ENCODE assay signal across 12 cellular contexts in the genomic region with DNA sequence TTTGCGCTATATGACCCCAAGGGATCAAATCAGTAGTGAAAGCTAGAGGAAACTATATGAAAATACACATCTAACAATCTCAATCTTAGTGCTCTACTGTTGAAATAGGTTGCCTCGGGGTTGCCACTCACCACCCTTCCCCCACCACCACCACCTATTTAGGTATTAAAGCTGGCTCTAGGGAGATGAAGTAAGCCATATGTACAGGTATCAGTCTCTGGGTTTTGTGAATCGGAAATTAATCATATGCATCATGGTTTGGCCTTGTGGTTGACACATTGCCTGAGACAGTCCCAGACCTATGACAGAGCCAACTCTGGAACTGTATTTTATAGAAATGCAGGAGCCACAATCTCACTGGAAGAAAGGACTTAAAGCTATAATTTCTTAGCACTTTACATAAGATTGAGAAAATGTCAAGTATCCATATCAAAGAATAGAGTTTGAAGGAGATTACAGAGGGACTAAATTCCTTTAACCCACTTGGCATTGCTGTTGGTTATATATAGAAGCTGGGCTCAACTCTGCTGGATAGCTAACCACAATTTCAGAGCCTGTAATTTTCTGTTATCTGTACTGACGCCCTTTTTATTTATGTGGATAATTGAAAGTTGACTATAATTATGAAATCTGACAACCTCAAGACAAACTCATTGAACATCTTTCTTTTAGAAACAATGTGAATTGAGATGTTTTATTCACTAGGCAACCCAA. TPM values are rescaled to one million over a fixed set of nuclear protein-coding genes. Genes with fewer than 3 reads are reported as not detected.
DNase-seq lines count a peak whose midpoint lies in the region; ATAC-seq and TF ChIP-seq lines count a peak whose summit lies in the region.
"Had no signal": no experiment of that assay in that cellular context is flagged by ENCODE, and none has a peak within 500 bp of the region (broad histone marks: within the 10 kb centered on the region; RNA-seq: fewer than 3 reads in every experiment).

No MANE protein-coding gene starts in this region.

- H3K27ac ChIP-seq in DOHH2 (ENCODE audit: low read depth, low read length) (peak overlapping the region; percentile 92), stomach (no peak overlapping the region), prostate gland (no peak overlapping the region)
- H3K27ac ChIP-seq: coronary artery had no signal

- no peaks in the 10 kb centered on the region for H3K36me3 ChIP-seq in DOHH2 (ENCODE audit: control insufficient read depth, low read length)
- H3K36me3 ChIP-seq in stomach: no peaks in the 10 kb centered on the region
- no peaks in the 10 kb centered on the region for H3K36me3 ChIP-seq in prostate gland

- ATAC-seq in GM21367 (IDR thresholded peaks at IDR 0.05; ENCODE audit: unreplicated experiment) (peak; percentile 29), HG03354 (IDR thresholded peaks at IDR 0.05; ENCODE audit: poor library complexity, severe bottlenecking, unreplicated experiment) (peak; percentile 49)
- ATAC-seq: activated T-cell treated with anti-CD3 and anti-CD28 coated beads, Interleukin-2, amount 50 U/mL, for 4 hours had no signal

- H3K9me2 ChIP-seq in DOHH2 (replicated peaks; ENCODE audit: control insufficient read depth, low read length): no peaks in the 10 kb centered on the region

- DNase-seq in fibroblast of the aortic adventitia (ENCODE audit: low read depth) (peak; percentile 45), NCI-H2196 treated with DMSO at 0.1 percent for 48 hours (lab: John Stamatoyannopoulos, UW; ENCODE audit: unreplicated experiment) (no peak), stomach (no peak), ureter (ENCODE audit: low spot score) (no peak), prostate gland (ENCODE audit: low spot score) (no peak)
- DNase-seq: activated T-cell treated with anti-CD3 and anti-CD28 coated beads, Interleukin-2, amount 50 U/mL, for 4 hours; C1 segment of cervical spinal cord; stimulated activated naive CD4-positive, alpha-beta T cell had no signal

- TF ChIP-seq POLR2A in stomach (IDR thresholded peaks at IDR 0.05): no peak
- TF ChIP-seq POLR2A in prostate gland (IDR thresholded peaks at IDR 0.05): no peak

- 68 to 82% (median 77%) methylated on average over 4 of the region's 4 CpGs for WGBS in stomach, 5 donors
- WGBS in prostate gland: 79% methylated on average over 4 of the region's 4 CpGs

- peak overlapping the region; percentile 92 for H3K4me2 ChIP-seq in DOHH2 (ENCODE audit: low read length)

- peaks cover 28% of the 10 kb centered on the region for H3F3A ChIP-seq in DOHH2 (ENCODE audit: control insufficient read depth, insufficient read depth)

- TF ChIP-seq CTCF in DOHH2 (IDR thresholded peaks at IDR 0.05; ENCODE audit: low read depth, low read length, poor library complexity, severe bottlenecking) (no peak), fibroblast of the aortic adventitia (IDR thresholded peaks at IDR 0.05; ENCODE audit: insufficient read depth, low read length) (no peak), stomach (IDR thresholded peaks at IDR 0.05) (no peak), prostate gland (IDR thresholded peaks at IDR 0.05) (no peak)

- no peaks in the 10 kb centered on the region for H3K27me3 ChIP-seq in DOHH2 (ENCODE audit: control insufficient read depth, low read length)
- no peaks in the 10 kb centered on the region for H3K27me3 ChIP-seq in stomach
- H3K27me3 ChIP-seq in prostate gland (replicated peaks; ENCODE audit: insufficient read depth): no peaks in the 10 kb centered on the region

- H3K4me3 ChIP-seq in DOHH2 (ENCODE audit: low read length) (peak overlapping the region; percentile 19), fibroblast of the aortic adventitia (ENCODE audit: low read depth, low read length) (no peak overlapping the region), stomach (no peak overlapping the region), prostate gland (no peak overlapping the region)
- H3K4me3 ChIP-seq: coronary artery had no signal

- H4K20me1 ChIP-seq in DOHH2 (ENCODE audit: control insufficient read depth, insufficient read depth, low read depth, low read length): no peaks in the 10 kb centered on the region

- H3K9me3 ChIP-seq in DOHH2 (ENCODE audit: control insufficient read depth, insufficient read depth, low read length) (no peaks in the 10 kb centered on the region), stomach (no peaks in the 10 kb centered on the region), prostate gland (no peaks in the 10 kb centered on the region)

- TF ChIP-seq EP300 in stomach (IDR thresholded peaks at IDR 0.05): no peak

- no peaks in the 10 kb centered on the region for H3K79me2 ChIP-seq in DOHH2 (ENCODE audit: control insufficient read depth, low read length)

- intact Hi-C loops in stomach (cut with DNase I; ENCODE audit: low total_unique reads): no loop called here
- intact Hi-C loops in prostate gland (cut with DNase I): no loop called here

- peaks cover 75% of the 10 kb centered on the region for H3K4me1 ChIP-seq in DOHH2 (ENCODE audit: control insufficient read depth, low read length)
- H3K4me1 ChIP-seq in stomach: no peaks in the 10 kb centered on the region
- H3K4me1 ChIP-seq in prostate gland (replicated peaks): no peaks in the 10 kb centered on the region

RNA-seq across cellular contexts. Expression of gene BMP2K, which starts 26.7 kb away (rescaled TPM):
- 28.4 and 85.1 TPM in 2 replicates for total RNA-seq in fibroblast of the aortic adventitia (ENCODE audit: low replicate concordance)
- 10 to 100 TPM in 4 of 5 donors, 1 to 10 TPM in 1; 7.6 to 68.7 (median 29.1) TPM for total RNA-seq in stomach
- 1 to 10 TPM; 4.7 to 5.3 (median 4.9) TPM for polyA plus RNA-seq in stomach
- 34.7 TPM for total RNA-seq in ureter
- total RNA-seq in prostate gland: 10 to 100 TPM; 12.6 to 68.9 TPM
